ENCODE assay signal across 8 cellular contexts in genomic region chr16:739560-740458, GRCh38. TPM values are rescaled to one million over a fixed set of nuclear protein-coding genes. Genes with fewer than 3 reads are reported as not detected.
A peak's percentile ranks its signal among the peaks of the same experiment; 100 is the strongest.
DNase-seq lines count a peak whose midpoint lies in the region; ATAC-seq, FAIRE-seq and TF ChIP-seq lines count a peak whose summit lies in the region.

No MANE protein-coding gene starts in this region.

- H3K27me3 Mint-ChIP-seq in activated CD8-positive, alpha-beta memory T cell treated with anti-CD3 and anti-CD28 coated beads, Interleukin-2, amount 10 ng/mL, durations not matched to agents 7 days and 5 days = no peaks in the 10 kb centered on the region

- peak overlapping the region; percentile 57 for H3K27ac Mint-ChIP-seq in activated CD8-positive, alpha-beta memory T cell treated with anti-CD3 and anti-CD28 coated beads, Interleukin-2, amount 10 ng/mL, durations not matched to agents 7 days and 5 days

- CTCF ChIA-PET in activated CD8-positive, alpha-beta memory T cell treated with anti-CD3 and anti-CD28 coated beads, Interleukin-2, amount 10 ng/mL, durations not matched to agents 7 days and 5 days (lab: Charles Lee) = interaction anchor here (0.6 to 5.1 kb wide), 20 partner anchors 8 to 92 kb away, joined by 3 to 22 read pairs (median 4); partner anchors contain the start of genes ANTKMT, CCDC78, CHTF18 and HAGHL

- H3K4me3 ChIP-seq in astrocyte of the spinal cord (ENCODE audit: low read depth, low read length) (peak overlapping the region; percentile 84), liver (ENCODE audit: low read depth in 1 of 3, low read length in 3 of 3) (peak overlapping the region; percentile 83 to 99 (median 93)), tibial nerve (peak overlapping the region; percentile 75 to 100 (median 94))

- H3K4me1 ChIP-seq in liver (ENCODE audit: control insufficient read depth in 4 of 4, insufficient read depth in 4 of 4, low read length in 3 of 4) = peaks cover 12 to 17% (median 15%) of the 10 kb centered on the region in 4 donors
- H3K4me1 ChIP-seq in tibial nerve = peaks cover 0 to 16% (median 14%) of the 10 kb centered on the region in 4 donors

- no peak for TF ChIP-seq RAD21 in liver (IDR thresholded peaks at IDR 0.05)

- no peak for TF ChIP-seq EP300 in tibial nerve (IDR thresholded peaks at IDR 0.05)

- H3K4me1 Mint-ChIP-seq in activated CD8-positive, alpha-beta memory T cell treated with anti-CD3 and anti-CD28 coated beads, Interleukin-2, amount 10 ng/mL, durations not matched to agents 7 days and 5 days = peaks cover 41% of the 10 kb centered on the region

- ATAC-seq in activated CD8-positive, alpha-beta memory T cell treated with anti-CD3 and anti-CD28 coated beads, Interleukin-2, amount 10 ng/mL, durations not matched to agents 7 days and 5 days = no peak
- no peak for ATAC-seq in GM21526 (IDR thresholded peaks at IDR 0.05; ENCODE audit: low FRiP score, unreplicated experiment)
- no peak for ATAC-seq in GM21723 (IDR thresholded peaks at IDR 0.05; ENCODE audit: unreplicated experiment)

- H3K4me3 Mint-ChIP-seq in activated CD8-positive, alpha-beta memory T cell treated with anti-CD3 and anti-CD28 coated beads, Interleukin-2, amount 10 ng/mL, durations not matched to agents 7 days and 5 days = peak overlapping the region; percentile 74

- H3K36me3 Mint-ChIP-seq in activated CD8-positive, alpha-beta memory T cell treated with anti-CD3 and anti-CD28 coated beads, Interleukin-2, amount 10 ng/mL, durations not matched to agents 7 days and 5 days = peaks cover 9% of the 10 kb centered on the region

- peaks cover 3 to 27% (median 14%) of the 10 kb centered on the region in 4 donors for H3K36me3 ChIP-seq in liver (ENCODE audit: control insufficient read depth in 4 of 4, insufficient read depth in 3 of 4, low read depth in 1 of 4, low read length in 3 of 4)
- peaks cover 0 to 48% (median 0%) of the 10 kb centered on the region in 3 donors for H3K36me3 ChIP-seq in tibial nerve

- no peaks in the 10 kb centered on the region for H3K9me3 Mint-ChIP-seq in activated CD8-positive, alpha-beta memory T cell treated with anti-CD3 and anti-CD28 coated beads, Interleukin-2, amount 10 ng/mL, durations not matched to agents 7 days and 5 days (ENCODE audit: low read depth)

- no peak overlapping the region for H3K27ac ChIP-seq in liver (ENCODE audit: low read depth in 1 of 2, low read length in 2 of 2)
- peak overlapping the region in 2 of 4 donors; percentile 85 to 87 for H3K27ac ChIP-seq in tibial nerve

- WGBS in liver = 37% methylated on average over 38 of the region's 38 CpGs
- 41 to 44% methylated on average over 33 to 38 of the region's 38 CpGs for WGBS in tibial nerve, 2 donors

- no peaks in the 10 kb centered on the region for H3K27me3 ChIP-seq in liver (ENCODE audit: control insufficient read depth in 4 of 4, insufficient read depth in 4 of 4, low read length in 3 of 4)
- H3K27me3 ChIP-seq in tibial nerve = peaks cover 0 to 3% of the 10 kb centered on the region in 2 donors

- no peak for DNase-seq in activated CD8-positive, alpha-beta memory T cell treated with anti-CD3 and anti-CD28 coated beads, Interleukin-2, amount 10 ng/mL, durations not matched to agents 7 days and 5 days
- DNase-seq in activated CD8-positive, alpha-beta memory T cell treated with anti-CD3 and anti-CD28 coated beads, Interleukin-2, amount 50 U/mL, for 4 hours = no peak
- DNase-seq in astrocyte of the spinal cord (ENCODE audit: low read depth, low spot score) (no peak), tibial nerve (ENCODE audit: low spot score in 2 of 2) (no peak), HTR-8/SVneo (ENCODE audit: insufficient read length, low spot score) (no peak)

- H3K9ac ChIP-seq in liver (ENCODE audit: low read depth in 1 of 2, low read length in 2 of 2) = peak overlapping the region; percentile 74 to 88

- H3K9me3 ChIP-seq in liver (ENCODE audit: control insufficient read depth in 4 of 4, low read length in 3 of 4) (no peaks in the 10 kb centered on the region), tibial nerve (no peaks in the 10 kb centered on the region)

- in situ Hi-C loops in astrocyte of the spinal cord (cut with HindIII; ENCODE audit: low sequenced_read_pairs) = no loop called here

- no peak for FAIRE-seq in HTR-8/SVneo (lab: Jason Lieb, UNC)

- TF ChIP-seq CTCF in astrocyte of the spinal cord (IDR thresholded peaks at IDR 0.05; ENCODE audit: low read depth, low read length) = no peak
- no peak for TF ChIP-seq CTCF in liver (IDR thresholded peaks at IDR 0.05; ENCODE audit: low read depth, low read length, missing input control)
- TF ChIP-seq CTCF in tibial nerve (IDR thresholded peaks at IDR 0.05) = no peak

- no peak for TF ChIP-seq POLR2A in tibial nerve (IDR thresholded peaks at IDR 0.05)

TF ChIP-seq in liver, 16 proteins besides CTCF, POLR2A, EP300 and RAD21:
- TF ChIP-seq HNF4A (conservative IDR thresholded peaks at IDR 0.05) (peak; percentile 8 to 19), SP1 (IDR thresholded peaks at IDR 0.05) (no peak)

RNA-seq across cellular contexts. Expression of gene CIAO3, which starts 1.0 kb away (rescaled TPM):
- 10 to 100 TPM; 34.8 to 37.0 TPM for total RNA-seq in activated CD8-positive, alpha-beta memory T cell treated with anti-CD3 and anti-CD28 coated beads, Interleukin-2, amount 10 ng/mL, durations not matched to agents 7 days and 5 days
- total RNA-seq in liver = 10 to 100 TPM; 16.9 to 24.3 TPM
- polyA plus RNA-seq in liver = 10 to 100 TPM; 13.2 to 16.0 TPM
- 10 to 100 TPM; 39.8 to 53.2 (median 45.6) TPM for total RNA-seq in tibial nerve

RNA-seq across cellular contexts. Expression of gene HAGHL, which starts 12.9 kb away (rescaled TPM):
- 10 to 100 TPM; 13.0 to 14.3 TPM for total RNA-seq in activated CD8-positive, alpha-beta memory T cell treated with anti-CD3 and anti-CD28 coated beads, Interleukin-2, amount 10 ng/mL, durations not matched to agents 7 days and 5 days
- total RNA-seq in liver = 1 to 10 TPM in 1 of 2 donors, under 1 TPM in 1; 0.67 to 1.1 TPM
- under 1 TPM; 0.25 to 0.32 TPM for polyA plus RNA-seq in liver
- 10 to 100 TPM in 1 of 4 donors, 1 to 10 TPM in 3; 3.5 to 18.0 (median 6.3) TPM for total RNA-seq in tibial nerve

RNA-seq across cellular contexts. Expression of gene CCDC78, which starts 13.6 kb away (rescaled TPM):
- 1 to 10 TPM; 2.5 to 2.9 TPM for total RNA-seq in activated CD8-positive, alpha-beta memory T cell treated with anti-CD3 and anti-CD28 coated beads, Interleukin-2, amount 10 ng/mL, durations not matched to agents 7 days and 5 days
- total RNA-seq in liver = under 1 TPM; 0.08 to 0.28 TPM
- under 1 TPM in 1 of 2 donors, not detected in 1; 0.05 TPM for polyA plus RNA-seq in liver
- 1 to 10 TPM in 2 of 4 donors, under 1 TPM in 2; 0.63 to 7.5 (median 3.0) TPM for total RNA-seq in tibial nerve

RNA-seq across cellular contexts. Expression of gene ANTKMT, which starts 18.9 kb away (rescaled TPM):
- 10 to 100 TPM; 14.8 to 21.1 TPM for total RNA-seq in activated CD8-positive, alpha-beta memory T cell treated with anti-CD3 and anti-CD28 coated beads, Interleukin-2, amount 10 ng/mL, durations not matched to agents 7 days and 5 days
- 10 to 100 TPM; 14.0 to 17.6 TPM for total RNA-seq in liver
- 10 to 100 TPM; 21.8 to 29.7 TPM for polyA plus RNA-seq in liver
- total RNA-seq in tibial nerve = 10 to 100 TPM; 43.7 to 98.7 (median 78.6) TPM

RNA-seq across cellular contexts. Expression of gene MSLN, which starts 20.7 kb away (rescaled TPM):
- not detected for total RNA-seq in activated CD8-positive, alpha-beta memory T cell treated with anti-CD3 and anti-CD28 coated beads, Interleukin-2, amount 10 ng/mL, durations not matched to agents 7 days and 5 days
- total RNA-seq in liver (under 1 TPM; 0.08 to 0.65 TPM), tibial nerve (1 to 10 TPM in 1 of 4 donors, not detected in 3; 1.5 TPM)
- under 1 TPM in 1 of 2 donors, not detected in 1; 0.03 TPM for polyA plus RNA-seq in liver
